ENCODE assay signal across 8 cellular contexts in the genomic region with DNA sequence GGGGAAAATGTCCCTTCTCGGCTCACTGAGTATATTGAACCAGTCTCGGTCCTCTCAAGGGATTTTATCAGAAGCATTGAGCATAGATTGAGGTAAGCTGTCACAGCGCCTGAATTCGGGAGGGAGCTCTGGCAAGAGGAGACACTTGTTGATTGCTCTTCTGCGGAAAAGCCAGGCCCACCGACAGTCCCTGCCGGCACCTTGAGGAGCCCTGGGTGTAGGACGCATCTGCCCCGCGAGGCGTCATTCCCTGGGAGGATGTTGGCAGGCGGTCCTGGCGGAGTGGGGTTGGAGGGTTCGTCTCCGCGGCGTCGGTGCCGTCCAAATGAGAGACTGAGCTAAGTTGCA. TPM values are rescaled to one million over a fixed set of nuclear protein-coding genes. Genes with fewer than 3 reads are reported as not detected.
A peak's percentile ranks its signal among the peaks of the same experiment; 100 is the strongest.
DNase-seq lines count a peak whose midpoint lies in the region; ATAC-seq and TF ChIP-seq lines count a peak whose summit lies in the region.

No MANE protein-coding gene starts in this region.

- H3K36me3 Mint-ChIP-seq in naive B cell = no peaks in the 10 kb centered on the region

- H3K36me3 ChIP-seq in suprapubic skin = no peaks in the 10 kb centered on the region

- peaks cover 47% of the 10 kb centered on the region for H3K4me1 ChIP-seq in suprapubic skin

- H3K27ac Mint-ChIP-seq in naive B cell = peak overlapping the region in 4 of 6 donors; percentile 37 to 88 (median 72)

- TF ChIP-seq EP300 in suprapubic skin (IDR thresholded peaks at IDR 0.05) = no peak

- peak overlapping the region; percentile 92 to 100 (median 99) for H3K4me3 Mint-ChIP-seq in naive B cell

- no peaks in the 10 kb centered on the region for H3K9me3 ChIP-seq in suprapubic skin

- peaks cover 11 to 45% (median 38%) of the 10 kb centered on the region in 3 donors for H3K4me1 Mint-ChIP-seq in naive B cell

- no peak for TF ChIP-seq POLR2A in suprapubic skin (IDR thresholded peaks at IDR 0.05)

- peak overlapping the region; percentile 98 for H3K27ac ChIP-seq in suprapubic skin

- H3K4me3 ChIP-seq in fibroblast of mammary gland (ENCODE audit: control insufficient read depth, low read depth, low read length) (peak overlapping the region; percentile 89), suprapubic skin (peak overlapping the region; percentile 83)

- peak; percentile 69 for DNase-seq in DMS 273 (lab: John Stamatoyannopoulos, UW; ENCODE audit: unreplicated experiment)
- no peak for DNase-seq in DMS 273 treated with DMSO at 0.1 percent for 48 hours (lab: John Stamatoyannopoulos, UW)
- peak; percentile 26 for DNase-seq in NCI-H226
- peak; percentile 15 for DNase-seq in activated T-helper 9 cell treated with anti-CD3 and anti-CD28 coated beads, Interleukin-2, amount 50 U/mL, for 16 hours (ENCODE audit: low read depth)
- DNase-seq in fibroblast of mammary gland (ENCODE audit: low read depth) = peak; percentile 41
- DNase-seq in naive B cell = peak; percentile 9
- DNase-seq in suprapubic skin (ENCODE audit: low spot score in 2 of 2) = peak; percentile 80 to 85

- H3K27me3 Mint-ChIP-seq in naive B cell = no peaks in the 10 kb centered on the region

- no peaks in the 10 kb centered on the region for H3K27me3 ChIP-seq in suprapubic skin

- no peak for ATAC-seq in naive B cell (ENCODE audit: low read depth in 2 of 2)
- no peak for ATAC-seq in HG03354 (IDR thresholded peaks at IDR 0.05; ENCODE audit: poor library complexity, severe bottlenecking, unreplicated experiment)

- no peak for TF ChIP-seq CTCF in fibroblast of mammary gland (conservative IDR thresholded peaks at IDR 0.05; ENCODE audit: control insufficient read depth, insufficient read depth, low read depth, low read length)
- no peak for TF ChIP-seq CTCF in suprapubic skin (IDR thresholded peaks at IDR 0.05)

- 0% methylated on average over 16 of the region's 19 CpGs for WGBS in suprapubic skin

- H3K9me3 Mint-ChIP-seq in naive B cell = no peaks in the 10 kb centered on the region

RNA-seq across cellular contexts. Expression of gene FBXO9, which starts 0.8 kb away (rescaled TPM):
- polyA plus RNA-seq in naive B cell (ENCODE audit: low read depth in 6 of 6) = 10 to 100 TPM; 46.2 to 72.0 (median 51.8) TPM
- total RNA-seq in suprapubic skin = 100 to 1,000 TPM in 1 of 4 donors, 10 to 100 TPM in 3; 35.2 to 113 (median 43.2) TPM

RNA-seq across cellular contexts. Expression of gene CILK1, which starts 4.4 kb away (rescaled TPM):
- 1 to 10 TPM; 2.1 to 6.0 (median 4.8) TPM for polyA plus RNA-seq in naive B cell (ENCODE audit: low read depth in 6 of 6)
- total RNA-seq in suprapubic skin = 10 to 100 TPM; 15.4 to 26.5 (median 19.8) TPM
